In the genomic region with DNA sequence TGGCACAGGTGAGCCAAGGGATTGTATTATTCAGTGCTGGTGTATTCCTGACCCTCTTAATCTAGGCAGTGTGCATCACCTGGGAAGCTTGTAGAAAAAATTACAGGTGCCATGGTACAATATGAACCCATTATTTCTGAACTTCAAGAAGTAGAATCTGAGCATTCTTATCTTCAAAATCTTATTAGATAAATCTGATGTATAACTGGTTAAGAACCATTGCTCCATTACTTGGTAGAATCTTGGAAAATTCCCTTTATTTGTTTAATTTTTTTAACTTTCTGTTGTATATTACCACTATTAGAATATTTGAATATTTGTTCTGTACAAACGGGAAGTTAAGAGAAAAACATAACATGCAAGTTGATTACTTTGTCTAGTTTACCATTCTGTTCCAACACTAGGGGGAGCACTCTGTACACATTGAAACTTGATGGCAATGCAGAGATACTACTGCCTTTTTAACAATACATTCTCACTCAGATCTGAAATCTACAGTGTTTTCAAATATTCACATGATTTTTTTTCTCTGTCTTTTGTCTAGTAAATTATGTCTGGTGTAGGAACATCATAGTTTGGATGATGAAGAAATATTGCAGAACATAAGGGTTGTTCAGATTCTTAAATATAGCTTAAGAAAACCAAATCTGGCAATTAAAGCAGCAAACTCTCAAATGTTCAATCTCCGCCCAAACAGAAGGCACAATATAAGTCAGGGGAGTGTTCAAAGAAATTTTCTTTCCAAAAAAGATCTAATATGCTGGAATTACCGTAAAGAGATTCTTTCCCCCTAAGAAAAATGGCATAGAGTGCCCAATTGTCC, we compare ENCODE assay signal across 8 cellular contexts.
A peak's percentile ranks its signal among the peaks of the same experiment; 100 is the strongest.
DNase-seq lines count a peak whose midpoint lies in the region; ATAC-seq, FAIRE-seq and TF ChIP-seq lines count a peak whose summit lies in the region.

No MANE protein-coding gene starts in this region.

- H4K20me1 ChIP-seq in hepatocyte (ENCODE audit: insufficient read depth, poor library complexity, severe bottlenecking): no peaks in the 10 kb centered on the region

- 71% methylated on average over 3 of the region's 3 CpGs for WGBS in hepatocyte (ENCODE audit: low lambda C conversion rate, missing lambda C conversion rate)

- TF ChIP-seq POLR2A in H54 (IDR thresholded peaks at IDR 0.05; ENCODE audit: low read depth, low read length): no peak

- H3K4me2 ChIP-seq in hepatocyte: no peak overlapping the region

- DNase-seq in CD4-positive, CD25-positive, alpha-beta regulatory T cell: peak in 2 of 3 donors; percentile 49 to 75
- DNase-seq in H54 (ENCODE audit: insufficient read length, low spot score): peak; percentile 5
- DNase-seq in NCI-H345 treated with DMSO at 0.1 percent for 48 hours (lab: John Stamatoyannopoulos, UW; ENCODE audit: unreplicated experiment): peak; percentile 32
- no peak for DNase-seq in ascending aorta (ENCODE audit: low spot score in 2 of 2)
- peak; percentile 79 for DNase-seq in hepatocyte (ENCODE audit: low spot score)
- peak; percentile 52 for DNase-seq in stromal cell of bone marrow (ENCODE audit: low read depth)

- H3K4me3 Mint-ChIP-seq in CD4-positive, CD25-positive, alpha-beta regulatory T cell: no peak overlapping the region

- intact Hi-C loops in ascending aorta (cut with DNase I): no loop called here

- peaks cover 3% of the 10 kb centered on the region for H3K79me2 ChIP-seq in hepatocyte

- H3K27ac Mint-ChIP-seq in CD4-positive, CD25-positive, alpha-beta regulatory T cell: peak overlapping the region in 1 of 3 donors; percentile 54

- peak overlapping the region; percentile 33 for H3K27ac ChIP-seq in CD4-positive, CD25-positive, alpha-beta regulatory T cell (ENCODE audit: insufficient read depth, low read length, poor library complexity, severe bottlenecking)
- no peak overlapping the region for H3K27ac ChIP-seq in ascending aorta
- no peak overlapping the region for H3K27ac ChIP-seq in hepatocyte

- TF ChIP-seq CTCF in ascending aorta (IDR thresholded peaks at IDR 0.05) (peak; percentile 19 to 69 (median 67)), hepatocyte (IDR thresholded peaks at IDR 0.05; ENCODE audit: poor library complexity) (peak; percentile 75)

- H2AFZ ChIP-seq in hepatocyte: no peak overlapping the region

- no peak for FAIRE-seq in H54 (lab: Jason Lieb, UNC)

- H3K9me3 ChIP-seq in CD4-positive, CD25-positive, alpha-beta regulatory T cell (ENCODE audit: control insufficient read depth in 2 of 2, low read length in 2 of 2): no peaks in the 10 kb centered on the region
- H3K9me3 ChIP-seq in ascending aorta (no peaks in the 10 kb centered on the region), hepatocyte (ENCODE audit: low read depth) (no peaks in the 10 kb centered on the region)

- H3K9me3 Mint-ChIP-seq in CD4-positive, CD25-positive, alpha-beta regulatory T cell: no peaks in the 10 kb centered on the region

- no peaks in the 10 kb centered on the region for H3K27me3 ChIP-seq in CD4-positive, CD25-positive, alpha-beta regulatory T cell (ENCODE audit: control insufficient read depth, insufficient read depth, low read length)
- H3K27me3 ChIP-seq in ascending aorta (no peaks in the 10 kb centered on the region), hepatocyte (no peaks in the 10 kb centered on the region)

- peaks cover 76% of the 10 kb centered on the region for H3K36me3 ChIP-seq in CD4-positive, CD25-positive, alpha-beta regulatory T cell (ENCODE audit: control insufficient read depth, insufficient read depth, low read length)
- H3K36me3 ChIP-seq in ascending aorta (peaks cover 22 to 42% of the 10 kb centered on the region in 2 donors), hepatocyte (replicated peaks; ENCODE audit: insufficient read depth, low read depth) (no peaks in the 10 kb centered on the region)

- peak in 1 of 2 donors; percentile 68 for ATAC-seq in CD4-positive, CD25-positive, alpha-beta regulatory T cell (ENCODE audit: low read depth in 2 of 2)
- no peak for ATAC-seq in HG02981 (IDR thresholded peaks at IDR 0.05; ENCODE audit: unreplicated experiment)
- no peak for ATAC-seq in GM21528 (IDR thresholded peaks at IDR 0.05; ENCODE audit: low FRiP score, unreplicated experiment)

- H3K4me3 ChIP-seq in CD4-positive, CD25-positive, alpha-beta regulatory T cell (ENCODE audit: low read depth, low read length): no peak overlapping the region
- no peak overlapping the region for H3K4me3 ChIP-seq in ascending aorta
- H3K4me3 ChIP-seq in hepatocyte: no peak overlapping the region

- H3K36me3 Mint-ChIP-seq in CD4-positive, CD25-positive, alpha-beta regulatory T cell: peaks cover 53% of the 10 kb centered on the region

- no peaks in the 10 kb centered on the region for H3K9me2 ChIP-seq in hepatocyte (replicated peaks; ENCODE audit: insufficient read depth)

- H3K4me1 ChIP-seq in CD4-positive, CD25-positive, alpha-beta regulatory T cell (ENCODE audit: control insufficient read depth, insufficient read depth, low read length, poor library complexity, severe bottlenecking): no peaks in the 10 kb centered on the region
- H3K4me1 ChIP-seq in ascending aorta (no peaks in the 10 kb centered on the region), hepatocyte (ENCODE audit: insufficient read depth) (no peaks in the 10 kb centered on the region)

- no peaks in the 10 kb centered on the region for H3K27me3 Mint-ChIP-seq in CD4-positive, CD25-positive, alpha-beta regulatory T cell

- peaks cover 14 to 20% (median 19%) of the 10 kb centered on the region in 4 donors for H3K4me1 Mint-ChIP-seq in CD4-positive, CD25-positive, alpha-beta regulatory T cell

Comparison
In these comparisons a context has a peak if more than half of its experiments do, and no peak if none do; other contexts are left out.
1. DNase-seq: peak in CD4-positive, CD25-positive, alpha-beta regulatory T cell (2 of 3), H54 (single experiment), NCI-H345 treated with DMSO at 0.1 percent for 48 hours (single experiment), hepatocyte (single experiment) and stromal cell of bone marrow (single experiment); none in ascending aorta (0 of 2).